Comparison of ENCODE assay signal across 8 cellular contexts in the genomic region with DNA sequence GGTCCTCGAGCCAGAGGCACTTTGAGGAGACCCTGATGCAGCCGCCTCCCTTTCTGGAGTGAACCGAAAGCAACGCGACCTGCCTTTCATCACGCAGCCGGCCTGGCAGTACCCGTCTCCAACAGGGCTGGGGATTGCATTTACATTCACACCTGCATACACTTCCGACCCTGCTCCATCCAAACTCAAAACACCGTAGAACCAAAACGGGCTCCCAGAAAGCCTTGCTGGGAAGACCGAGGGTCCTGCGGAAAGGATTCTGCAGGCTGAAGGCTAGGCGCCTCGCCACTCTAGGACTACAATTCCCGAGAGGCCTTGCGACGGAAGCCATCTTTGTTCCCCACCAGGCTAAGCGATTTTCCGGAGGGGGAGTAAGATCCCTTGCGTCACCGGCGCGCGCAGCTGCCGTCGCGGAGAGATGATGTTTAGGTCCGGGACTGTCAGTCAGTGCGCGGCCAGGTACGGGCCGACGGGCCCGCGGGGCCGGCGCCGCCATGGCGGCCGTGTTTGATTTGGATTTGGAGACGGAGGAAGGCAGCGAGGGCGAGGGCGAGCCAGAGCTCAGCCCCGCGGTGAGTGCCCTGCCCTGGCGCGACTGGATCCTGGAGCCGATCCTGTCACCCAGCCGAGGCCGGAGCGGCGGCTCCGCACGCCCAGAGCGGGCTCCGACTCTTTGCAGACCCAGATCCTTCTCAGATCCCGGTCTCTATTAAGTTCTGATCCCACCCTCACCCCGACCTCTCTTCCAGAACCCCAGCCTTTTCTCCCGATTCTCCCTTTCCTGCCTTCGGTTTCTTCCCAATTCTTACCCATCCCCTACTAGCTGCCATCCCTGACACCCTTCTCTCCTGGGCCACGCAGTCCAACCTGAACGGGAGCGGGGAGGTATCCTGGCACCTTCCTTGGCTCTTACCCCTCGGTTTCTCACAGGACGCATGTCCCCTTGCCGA. TPM values are rescaled to one million over a fixed set of nuclear protein-coding genes. Genes with fewer than 3 reads are reported as not detected.
A peak's percentile ranks its signal among the peaks of the same experiment; 100 is the strongest.
DNase-seq lines count a peak whose midpoint lies in the region; ATAC-seq and TF ChIP-seq lines count a peak whose summit lies in the region.

RPS6KB2 (plus strand) TSS at position 443 of the 950 bp plus-strand sequence; CDS start at position 495, 52 bp downstream.

- H3K27ac Mint-ChIP-seq in activated naive CD8-positive, alpha-beta T cell, result peak within 1 kb of the TSS; percentile 96

- 0 to 2% methylated on average over 51 to 68 of the region's 68 CpGs for WGBS in testis, 2 donors

- TF ChIP-seq CTCF in omental fat pad (IDR thresholded peaks at IDR 0.05) (no peak), testis (IDR thresholded peaks at IDR 0.05) (peak in 1 of 3 experiments; percentile 7)

- ATAC-seq in HG02588 (IDR thresholded peaks at IDR 0.05; ENCODE audit: unreplicated experiment) (peak; percentile 81), omental fat pad (ENCODE audit: low FRiP score) (peak; percentile 92)

- H3K36me3 Mint-ChIP-seq in activated naive CD8-positive, alpha-beta T cell, result no peaks in the 10 kb centered on the region

- H3K4me3 ChIP-seq in testis, result peak within 1 kb of the TSS; percentile 78 to 90

- no peaks in the 10 kb centered on the region for H3K9me3 ChIP-seq in testis

- DNase-seq in GM04504 (ENCODE audit: low read depth) (peak; percentile 93), NCI-H1105 (lab: John Stamatoyannopoulos, UW) (peak; percentile 96), SKM-1 treated with dmso at 0.1 percent for 144 hours (lab: John Stamatoyannopoulos, UW; ENCODE audit: unreplicated experiment) (peak; percentile 93), glomerular visceral epithelial cell (ENCODE audit: extremely low spot score) (peak; percentile 94), omental fat pad (ENCODE audit: low spot score) (peak; percentile 99), testis (peak; percentile 99)

- intact Hi-C loops in testis (cut with DNase I; ENCODE audit: low total_unique reads), result no loop called here

- peak within 1 kb of the TSS; percentile 97 for H3K4me3 Mint-ChIP-seq in activated naive CD8-positive, alpha-beta T cell

- H3K27me3 Mint-ChIP-seq in activated naive CD8-positive, alpha-beta T cell, result no peaks in the 10 kb centered on the region

- H3K27ac ChIP-seq in testis, result peak within 1 kb of the TSS; percentile 74 to 88

- H3K27me3 ChIP-seq in testis, result no peaks in the 10 kb centered on the region

- no peak for TF ChIP-seq POLR2A in testis (IDR thresholded peaks at IDR 0.05)

- H3K4me1 ChIP-seq in testis, result peaks cover 13% of the 10 kb centered on the region

- no peaks in the 10 kb centered on the region for H3K9me3 Mint-ChIP-seq in activated naive CD8-positive, alpha-beta T cell (ENCODE audit: low read depth)

- no peaks in the 10 kb centered on the region for H3K36me3 ChIP-seq in testis (ENCODE audit: low read depth, missing control alignments)

- H3K4me1 Mint-ChIP-seq in activated naive CD8-positive, alpha-beta T cell (ENCODE audit: low read depth), result peaks cover 49% of the 10 kb centered on the region

RNA-seq across cellular contexts. Expression of gene RPS6KB2, which starts in this region (rescaled TPM):
- total RNA-seq in omental fat pad, result 10 to 100 TPM; 27.4 to 45.0 (median 30.7) TPM
- 10 to 100 TPM; 46.5 to 47.4 TPM for total RNA-seq in testis
- 30.1 TPM for polyA plus RNA-seq in testis (ENCODE audit: insufficient read depth, low read depth, low replicate concordance)

Comparison
In these comparisons a context has a peak if more than half of its experiments do, and no peak if none do; other contexts are left out.
1. Peak in every context shown above with its lines: DNase-seq, ATAC-seq, H3K4me3 ChIP-seq and H3K27ac ChIP-seq.